1 cellular context compared by ENCODE assay signal in the genomic region with DNA sequence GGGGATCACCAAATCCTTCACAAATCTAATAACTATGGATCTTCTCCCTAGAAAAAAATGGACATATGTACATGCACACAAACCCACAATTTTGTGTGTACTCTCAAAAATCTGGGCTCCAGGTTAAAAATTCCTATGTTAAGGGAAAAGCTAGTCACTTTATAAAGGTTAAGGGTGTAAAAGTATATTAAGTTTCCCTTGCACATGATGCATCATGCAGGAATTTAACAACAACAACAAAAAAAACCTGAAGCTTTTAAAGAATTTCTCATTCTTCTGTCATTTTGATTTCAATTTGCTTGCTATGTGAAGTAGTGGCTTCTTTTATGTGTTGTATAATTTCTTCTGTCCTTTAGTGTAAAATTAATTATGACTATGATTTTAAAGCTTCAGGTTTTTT.
TF ChIP-seq lines count a peak whose summit lies in the region.

No MANE protein-coding gene starts in this region.

TF ChIP-seq in IMR-90, 13 proteins besides CTCF, POLR2A, EP300 and RAD21 (continued from another document):
- TF ChIP-seq RFX5 (IDR thresholded peaks at IDR 0.05; ENCODE audit: low read depth, low read length) (no peak), NFE2L2 (IDR thresholded peaks at IDR 0.05; ENCODE audit: low read depth, low read length) (no peak), SMC3 (IDR thresholded peaks at IDR 0.05; ENCODE audit: low read depth, low read length) (no peak), RCOR1 (IDR thresholded peaks at IDR 0.05; ENCODE audit: insufficient replicate concordance, low read length) (no peak), CEBPB (IDR thresholded peaks at IDR 0.05; ENCODE audit: low read depth, low read length) (no peak), MAZ (IDR thresholded peaks at IDR 0.05; ENCODE audit: borderline replicate concordance, low read depth, low read length) (no peak), ELK1 (IDR thresholded peaks at IDR 0.05; ENCODE audit: borderline replicate concordance, low read depth, low read length) (no peak), MAFK (IDR thresholded peaks at IDR 0.05; ENCODE audit: low read depth, low read length) (no peak), FOS (IDR thresholded peaks at IDR 0.05; ENCODE audit: low read depth, low read length) (no peak), MXI1 (IDR thresholded peaks at IDR 0.05; ENCODE audit: borderline replicate concordance, low read depth, low read length) (no peak), CHD1 (IDR thresholded peaks at IDR 0.05; ENCODE audit: low read depth, low read length) (no peak)
- TF ChIP-seq, protein P1, sequence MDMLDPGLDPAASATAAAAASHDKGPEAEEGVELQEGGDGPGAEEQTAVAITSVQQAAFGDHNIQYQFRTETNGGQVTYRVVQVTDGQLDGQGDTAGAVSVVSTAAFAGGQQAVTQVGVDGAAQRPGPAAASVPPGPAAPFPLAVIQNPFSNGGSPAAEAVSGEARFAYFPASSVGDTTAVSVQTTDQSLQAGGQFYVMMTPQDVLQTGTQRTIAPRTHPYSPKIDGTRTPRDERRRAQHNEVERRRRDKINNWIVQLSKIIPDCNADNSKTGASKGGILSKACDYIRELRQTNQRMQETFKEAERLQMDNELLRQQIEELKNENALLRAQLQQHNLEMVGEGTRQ (IDR thresholded peaks at IDR 0.05; ENCODE audit: low read depth, low read length): no peak
